In the genomic region with DNA sequence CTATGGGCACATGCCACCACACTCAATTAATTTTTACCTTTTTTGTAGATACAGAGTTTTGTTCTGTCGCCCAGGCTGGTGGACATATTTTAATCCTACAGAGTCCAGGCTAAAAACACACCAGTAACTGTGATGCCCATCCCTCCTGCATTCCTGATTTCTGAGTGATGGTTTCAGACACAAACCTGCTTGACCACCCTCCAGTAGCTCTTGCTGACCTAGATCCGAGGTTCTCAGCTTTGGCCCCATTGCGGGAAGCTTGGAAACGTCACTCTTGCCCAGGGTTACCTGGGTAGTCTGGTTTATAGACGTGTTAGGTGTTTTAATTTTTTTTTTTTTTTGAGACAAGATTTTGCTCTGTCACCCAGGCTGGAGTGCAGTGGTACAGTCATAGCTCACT, we compare ENCODE assay signal across 12 cellular contexts. TPM values are rescaled to one million over a fixed set of nuclear protein-coding genes. Genes with fewer than 3 reads are reported as not detected.
DNase-seq lines count a peak whose midpoint lies in the region; ATAC-seq and TF ChIP-seq lines count a peak whose summit lies in the region.
"Had no signal": no experiment of that assay in that cellular context is flagged by ENCODE, and none has a peak within 500 bp of the region (broad histone marks: within the 10 kb centered on the region; RNA-seq: fewer than 3 reads in every experiment).

No MANE protein-coding gene starts in this region.

- POLR2A ChIA-PET in activated B cell treated with CpG ODN at 0.5 μM for 24 hours (lab: Charles Lee): no interaction called here

- intact Hi-C loops in activated B cell treated with CpG ODN at 0.5 μM for 24 hours (cut with micrococcal nuclease): loop anchor here (5.0 kb wide), 1 partner anchor 1036 kb away; no protein-coding TSS in a partner anchor
- intact Hi-C loops in esophagus squamous epithelium (cut with DNase I): no loop called here

- CTCF ChIA-PET in activated CD8-positive, alpha-beta memory T cell treated with anti-CD3 and anti-CD28 coated beads, Interleukin-2, amount 10 ng/mL, durations not matched to agents 7 days and 5 days (lab: Charles Lee): no interaction called here
- CTCF ChIA-PET in activated B cell treated with CpG ODN at 0.5 μM for 24 hours (lab: Charles Lee): no interaction called here

- ATAC-seq in activated CD8-positive, alpha-beta memory T cell treated with anti-CD3 and anti-CD28 coated beads, Interleukin-2, amount 10 ng/mL, durations not matched to agents 7 days and 5 days: no peak
- ATAC-seq in activated B cell treated with CpG ODN at 0.5 μM for 24 hours (ENCODE audit: low read depth): no peak
- no peak for ATAC-seq in stimulated activated naive B cell treated with anti-CD40 and anti-IgM and Interleukin-4, amounts not matched to agents 10 μg/mL and 1 μg/mL and 100 μg/mL, for 72 hours (replicated peaks)
- no peak for ATAC-seq in HG03378 (IDR thresholded peaks at IDR 0.05; ENCODE audit: unreplicated experiment)

- TF ChIP-seq CTCF in activated B cell treated with CpG ODN at 0.5 μM for 24 hours (IDR thresholded peaks at IDR 0.05) (no peak), esophagus squamous epithelium (IDR thresholded peaks at IDR 0.05) (no peak), tibial nerve (IDR thresholded peaks at IDR 0.05) (no peak)

- DNase-seq in activated CD8-positive, alpha-beta memory T cell treated with anti-CD3 and anti-CD28 coated beads, Interleukin-2, amount 10 ng/mL, durations not matched to agents 7 days and 5 days: no peak
- DNase-seq in activated CD8-positive, alpha-beta memory T cell treated with anti-CD3 and anti-CD28 coated beads, Interleukin-2, amount 50 U/mL, for 4 hours: no peak
- DNase-seq in activated B cell treated with CpG ODN at 0.5 μM for 24 hours: no peak
- DNase-seq in esophagus squamous epithelium (lab: John Stamatoyannopoulos, UW): no peak
- no peak for DNase-seq in stimulated activated naive B cell treated with anti-CD40 and anti-IgM and Interleukin-4, amounts not matched to agents 10 μg/mL and 1 μg/mL and 100 μg/mL, for 72 hours
- DNase-seq in hypothalamus (lab: John Stamatoyannopoulos, UW): no peak
- no peak for DNase-seq in tibial nerve (ENCODE audit: low spot score in 2 of 2)
- DNase-seq: ACHN, DMS79 treated with DMSO at 0.1 percent for 48 hours, hippocampal formation, NCI-H146 had no signal

- peaks cover 58% of the 10 kb centered on the region for H3K36me3 Mint-ChIP-seq in activated CD8-positive, alpha-beta memory T cell treated with anti-CD3 and anti-CD28 coated beads, Interleukin-2, amount 10 ng/mL, durations not matched to agents 7 days and 5 days
- peaks cover 17% of the 10 kb centered on the region for H3K36me3 Mint-ChIP-seq in activated B cell treated with CpG ODN at 0.5 μM for 24 hours (ENCODE audit: low read depth)
- H3K36me3 Mint-ChIP-seq in stimulated activated naive B cell treated with anti-CD40 and anti-IgM and Interleukin-4, amounts not matched to agents 10 μg/mL and 1 μg/mL and 100 μg/mL, for 72 hours: peaks cover 15 to 30% of the 10 kb centered on the region in 2 donors

- no peak for TF ChIP-seq EP300 in tibial nerve (IDR thresholded peaks at IDR 0.05)

- H3K27ac Mint-ChIP-seq in activated CD8-positive, alpha-beta memory T cell treated with anti-CD3 and anti-CD28 coated beads, Interleukin-2, amount 10 ng/mL, durations not matched to agents 7 days and 5 days: peak overlapping the region; percentile 96
- H3K27ac Mint-ChIP-seq in activated B cell treated with CpG ODN at 0.5 μM for 24 hours: peak overlapping the region; percentile 53
- peak overlapping the region; percentile 39 for H3K27ac Mint-ChIP-seq in stimulated activated naive B cell treated with anti-CD40 and anti-IgM and Interleukin-4, amounts not matched to agents 10 μg/mL and 1 μg/mL and 100 μg/mL, for 72 hours

- peak overlapping the region; percentile 67 for H3K4me3 Mint-ChIP-seq in activated CD8-positive, alpha-beta memory T cell treated with anti-CD3 and anti-CD28 coated beads, Interleukin-2, amount 10 ng/mL, durations not matched to agents 7 days and 5 days
- no peak overlapping the region for H3K4me3 Mint-ChIP-seq in activated B cell treated with CpG ODN at 0.5 μM for 24 hours
- peak overlapping the region in 1 of 2 donors; percentile 29 for H3K4me3 Mint-ChIP-seq in stimulated activated naive B cell treated with anti-CD40 and anti-IgM and Interleukin-4, amounts not matched to agents 10 μg/mL and 1 μg/mL and 100 μg/mL, for 72 hours

- peaks cover 0 to 19% (median 0%) of the 10 kb centered on the region in 3 donors for H3K36me3 ChIP-seq in esophagus squamous epithelium
- peaks cover 0 to 3% (median 0%) of the 10 kb centered on the region in 3 donors for H3K36me3 ChIP-seq in tibial nerve

- H3K4me1 Mint-ChIP-seq in activated CD8-positive, alpha-beta memory T cell treated with anti-CD3 and anti-CD28 coated beads, Interleukin-2, amount 10 ng/mL, durations not matched to agents 7 days and 5 days: peaks cover 95% of the 10 kb centered on the region
- H3K4me1 Mint-ChIP-seq in activated B cell treated with CpG ODN at 0.5 μM for 24 hours: peaks cover 95% of the 10 kb centered on the region
- H3K4me1 Mint-ChIP-seq in stimulated activated naive B cell treated with anti-CD40 and anti-IgM and Interleukin-4, amounts not matched to agents 10 μg/mL and 1 μg/mL and 100 μg/mL, for 72 hours: peaks cover 66 to 94% of the 10 kb centered on the region in 2 donors

- no peaks in the 10 kb centered on the region for H3K27me3 Mint-ChIP-seq in activated CD8-positive, alpha-beta memory T cell treated with anti-CD3 and anti-CD28 coated beads, Interleukin-2, amount 10 ng/mL, durations not matched to agents 7 days and 5 days
- no peaks in the 10 kb centered on the region for H3K27me3 Mint-ChIP-seq in activated B cell treated with CpG ODN at 0.5 μM for 24 hours
- H3K27me3 Mint-ChIP-seq in stimulated activated naive B cell treated with anti-CD40 and anti-IgM and Interleukin-4, amounts not matched to agents 10 μg/mL and 1 μg/mL and 100 μg/mL, for 72 hours: no peaks in the 10 kb centered on the region

- H3K4me3 ChIP-seq in esophagus squamous epithelium: no peak overlapping the region
- H3K4me3 ChIP-seq in tibial nerve: no peak overlapping the region

- H3K4me1 ChIP-seq in esophagus squamous epithelium (peaks cover 41 to 98% (median 67%) of the 10 kb centered on the region in 3 donors), tibial nerve (peaks cover 0 to 84% (median 58%) of the 10 kb centered on the region in 4 donors)

- H3K9me3 ChIP-seq in esophagus squamous epithelium: no peaks in the 10 kb centered on the region
- H3K9me3 ChIP-seq in tibial nerve: no peaks in the 10 kb centered on the region

- WGBS in esophagus squamous epithelium, 2 donors: 66 to 78% methylated on average over 5 of the region's 5 CpGs
- WGBS in tibial nerve, 2 donors: 86 to 92% methylated on average over 5 of the region's 5 CpGs

- H3K9me3 Mint-ChIP-seq in activated CD8-positive, alpha-beta memory T cell treated with anti-CD3 and anti-CD28 coated beads, Interleukin-2, amount 10 ng/mL, durations not matched to agents 7 days and 5 days (ENCODE audit: low read depth): peaks cover 5% of the 10 kb centered on the region
- no peaks in the 10 kb centered on the region for H3K9me3 Mint-ChIP-seq in activated B cell treated with CpG ODN at 0.5 μM for 24 hours
- peaks cover 7 to 11% of the 10 kb centered on the region in 2 donors for H3K9me3 Mint-ChIP-seq in stimulated activated naive B cell treated with anti-CD40 and anti-IgM and Interleukin-4, amounts not matched to agents 10 μg/mL and 1 μg/mL and 100 μg/mL, for 72 hours

- no peak for TF ChIP-seq POLR2A in esophagus squamous epithelium (IDR thresholded peaks at IDR 0.05)
- TF ChIP-seq POLR2A in tibial nerve (IDR thresholded peaks at IDR 0.05): no peak

- H3K27me3 ChIP-seq in esophagus squamous epithelium (no peaks in the 10 kb centered on the region), tibial nerve (no peaks in the 10 kb centered on the region)

- H3K27ac ChIP-seq in esophagus squamous epithelium: peak overlapping the region; percentile 63 to 97 (median 84)
- H3K27ac ChIP-seq in tibial nerve: peak overlapping the region in 1 of 4 donors; percentile 87

RNA-seq across cellular contexts. Expression of a gene that starts 7.5 kb away (rescaled TPM):
- total RNA-seq in activated CD8-positive, alpha-beta memory T cell treated with anti-CD3 and anti-CD28 coated beads, Interleukin-2, amount 10 ng/mL, durations not matched to agents 7 days and 5 days: 100 to 1,000 TPM; 259 to 286 TPM
- total RNA-seq in activated B cell treated with CpG ODN at 0.5 μM for 24 hours (86.4 and 102 TPM in 2 replicates), esophagus squamous epithelium (100 to 1,000 TPM in 3 of 4 donors, 10 to 100 TPM in 1; 79.9 to 251 (median 162) TPM), tibial nerve (100 to 1,000 TPM; 249 to 611 (median 391) TPM)

RNA-seq across cellular contexts. Expression of a gene that starts 53.2 kb away (rescaled TPM):
- total RNA-seq in activated CD8-positive, alpha-beta memory T cell treated with anti-CD3 and anti-CD28 coated beads, Interleukin-2, amount 10 ng/mL, durations not matched to agents 7 days and 5 days: not detected
- total RNA-seq in activated B cell treated with CpG ODN at 0.5 μM for 24 hours: not detected in 2 replicates
- 10 to 100 TPM in 2 of 4 donors, 1 to 10 TPM in 2; 8.0 to 16.9 (median 11.8) TPM for total RNA-seq in esophagus squamous epithelium
- total RNA-seq in tibial nerve: 1 to 10 TPM; 1.2 to 5.1 (median 3.1) TPM

Comparison
In these comparisons a context has a peak if more than half of its experiments do, and no peak if none do; other contexts are left out.
1. H3K27ac Mint-ChIP-seq: peak in every context shown above with its lines; median percentile 96 in activated CD8-positive, alpha-beta memory T cell treated with anti-CD3 and anti-CD28 coated beads, Interleukin-2, amount 10 ng/mL, durations not matched to agents 7 days and 5 days; 53 in activated B cell treated with CpG ODN at 0.5 μM for 24 hours; 39 in stimulated activated naive B cell treated with anti-CD40 and anti-IgM and Interleukin-4, amounts not matched to agents 10 μg/mL and 1 μg/mL and 100 μg/mL, for 72 hours.